In genomic region chr10:57506414-57507094, GRCh38 we compare ENCODE assay signal across 18 cellular contexts.
"Had no signal": no experiment of that assay in that cellular context is flagged by ENCODE, and none has a peak within 500 bp of the region (broad histone marks: within the 10 kb centered on the region; RNA-seq: fewer than 3 reads in every experiment).

No MANE protein-coding gene starts in this region.

- H3K9me3 ChIP-seq: psoas muscle, tibial artery had no signal

- H3K4me3 Mint-ChIP-seq: nephron; stimulated activated naive CD8-positive, alpha-beta T cell treated with anti-CD3 and anti-CD28 coated beads, Interleukin-15, Interleukin-2, amounts not matched to agents 100 ng/mL and 50 ng/mL, for 24 hours had no signal

- H3K4me3 ChIP-seq: coronary artery, lung, psoas muscle, tibial artery had no signal

- ATAC-seq: left lobe of liver, psoas muscle had no signal

- H3K27ac Mint-ChIP-seq: nephron; stimulated activated naive CD8-positive, alpha-beta T cell treated with anti-CD3 and anti-CD28 coated beads, Interleukin-15, Interleukin-2, amounts not matched to agents 100 ng/mL and 50 ng/mL, for 24 hours had no signal

- H3K36me3 ChIP-seq: tibial artery had no signal

- H3K27me3 ChIP-seq: tibial artery had no signal

- H2AFZ ChIP-seq: parathyroid adenoma had no signal

- DNase-seq: central memory CD4-positive, alpha-beta T cell; effector CD8-positive, alpha-beta T cell; foreskin melanocyte; head of caudate nucleus; hypothalamus; mesenchymal stem cell; midbrain; psoas muscle; retina; small intestine; stimulated activated CD4-positive, alpha-beta T cell treated with anti-CD3 and anti-CD28 coated beads, Interleukin-2, amount 100 ng/mL, for 48 hours; tibial artery had no signal

- H3K27ac ChIP-seq: coronary artery, parathyroid adenoma, psoas muscle, tibial artery had no signal

- H3K9me3 Mint-ChIP-seq: nephron had no signal

- H3K4me1 Mint-ChIP-seq: nephron had no signal

- H3K4me1 ChIP-seq: parathyroid adenoma, psoas muscle, tibial artery had no signal

- H3K9ac ChIP-seq: parathyroid adenoma had no signal
